1 cellular context compared by ENCODE assay signal in genomic region chr3:183514048-183514447, GRCh38.
A peak's percentile ranks its signal among the peaks of the same experiment; 100 is the strongest.
TF ChIP-seq lines count a peak whose summit lies in the region.

No MANE protein-coding gene starts in this region.

TF ChIP-seq in GM12878, 131 proteins besides CTCF, POLR2A, EP300 and RAD21:
- TF ChIP-seq ZNF687 (IDR thresholded peaks at IDR 0.05) (no peak), PKNOX1 (IDR thresholded peaks at IDR 0.05) (peak; percentile 50)
TF ChIP-seq in GM12878: peak in this region for 1.
